13 cellular contexts compared by ENCODE assay signal in the genomic region with DNA sequence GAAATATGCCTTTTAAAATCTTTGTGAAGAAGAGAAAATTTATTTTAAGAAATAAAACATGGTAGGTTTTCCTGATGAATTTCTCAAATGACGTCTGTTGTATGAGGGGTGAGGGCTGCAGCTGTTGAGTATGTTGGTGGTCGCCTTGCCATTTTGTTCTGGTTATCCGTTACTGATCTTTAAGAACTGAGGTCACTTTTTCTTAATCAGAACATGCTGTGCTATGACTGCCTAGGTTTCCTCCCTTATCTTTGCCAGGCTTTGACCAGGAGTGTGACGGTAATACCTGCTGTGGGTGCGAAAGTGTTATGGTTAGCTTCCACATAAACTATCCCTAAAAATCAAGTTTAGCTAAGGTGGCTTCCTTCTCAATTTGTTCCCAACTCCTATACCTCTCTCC.
A peak's percentile ranks its signal among the peaks of the same experiment; 100 is the strongest.
DNase-seq lines count a peak whose midpoint lies in the region; ATAC-seq, FAIRE-seq and TF ChIP-seq lines count a peak whose summit lies in the region.
"Had no signal": no experiment of that assay in that cellular context is flagged by ENCODE, and none has a peak within 500 bp of the region (broad histone marks: within the 10 kb centered on the region; RNA-seq: fewer than 3 reads in every experiment).

No MANE protein-coding gene starts in this region.

- POLR2A ChIA-PET in T-cell (lab: Charles Lee) = no interaction called here
- POLR2A ChIA-PET in CD8-positive, alpha-beta memory T cell (lab: Charles Lee) = no interaction called here

- no peaks in the 10 kb centered on the region for H3K9me3 Mint-ChIP-seq in activated T-cell treated with anti-CD3 and anti-CD28 coated beads, Interleukin-2, amount 50 U/mL, for 72 hours
- H3K9me3 Mint-ChIP-seq in T-cell (no peaks in the 10 kb centered on the region), naive B cell (no peaks in the 10 kb centered on the region)
- H3K9me3 Mint-ChIP-seq in CD8-positive, alpha-beta memory T cell = no peaks in the 10 kb centered on the region

- no peak for DNase-seq in activated T-cell treated with anti-CD3 and anti-CD28 coated beads, Interleukin-2, amount 50 U/mL, for 72 hours
- DNase-seq in activated T-cell treated with anti-CD3 and anti-CD28 coated beads, Interleukin-2, amount 50 U/mL, for 48 hours = no peak
- DNase-seq in GM12891 (ENCODE audit: insufficient read length, low spot score) (no peak), T-cell (no peak), naive B cell (no peak), T1000 (lab: John Stamatoyannopoulos, UW) (no peak)
- no peak for DNase-seq in CD8-positive, alpha-beta memory T cell
- DNase-seq: NCI-H187, NCI-H526 treated with DMSO at 0.1 percent for 48 hours had no signal

- H3K27ac ChIP-seq in CD8-positive, alpha-beta memory T cell (ENCODE audit: low read depth, low read length) = no peak overlapping the region
- H3K27ac ChIP-seq: C4-2B, RWPE1 had no signal

- peaks cover 22% of the 10 kb centered on the region for H3K4me1 ChIP-seq in CD8-positive, alpha-beta memory T cell (ENCODE audit: insufficient read depth, low read length)

- no peak for TF ChIP-seq POLR2A in GM12891 (IDR thresholded peaks at IDR 0.05; ENCODE audit: low read depth, low read length)

- H3K36me3 Mint-ChIP-seq in activated T-cell treated with anti-CD3 and anti-CD28 coated beads, Interleukin-2, amount 50 U/mL, for 72 hours (ENCODE audit: insufficient read depth in 2 of 2) = peaks cover 0 to 2% of the 10 kb centered on the region in 2 donors
- H3K36me3 Mint-ChIP-seq in T-cell = peaks cover 8% of the 10 kb centered on the region
- H3K36me3 Mint-ChIP-seq in naive B cell = no peaks in the 10 kb centered on the region
- peaks cover 0 to 28% (median 3%) of the 10 kb centered on the region in 3 donors for H3K36me3 Mint-ChIP-seq in CD8-positive, alpha-beta memory T cell

- H3K27me3 Mint-ChIP-seq in activated T-cell treated with anti-CD3 and anti-CD28 coated beads, Interleukin-2, amount 50 U/mL, for 72 hours (ENCODE audit: low read depth) = no peaks in the 10 kb centered on the region
- H3K27me3 Mint-ChIP-seq in T-cell = no peaks in the 10 kb centered on the region
- no peaks in the 10 kb centered on the region for H3K27me3 Mint-ChIP-seq in naive B cell
- H3K27me3 Mint-ChIP-seq in CD8-positive, alpha-beta memory T cell = peaks cover 0 to 2% of the 10 kb centered on the region in 2 donors

- H3K27me3 ChIP-seq in CD8-positive, alpha-beta memory T cell (ENCODE audit: insufficient read depth, low read length, poor library complexity, severe bottlenecking) = no peaks in the 10 kb centered on the region

- H3K4me3 ChIP-seq in CD8-positive, alpha-beta memory T cell (ENCODE audit: low read length) = no peak overlapping the region

- H3K9me3 ChIP-seq in CD8-positive, alpha-beta memory T cell (ENCODE audit: low read length) = no peaks in the 10 kb centered on the region

- peaks cover 26% of the 10 kb centered on the region for H3K4me1 Mint-ChIP-seq in activated T-cell treated with anti-CD3 and anti-CD28 coated beads, Interleukin-2, amount 50 U/mL, for 72 hours (ENCODE audit: low read depth)
- H3K4me1 Mint-ChIP-seq in T-cell = peaks cover 46 to 61% (median 57%) of the 10 kb centered on the region in 3 donors
- H3K4me1 Mint-ChIP-seq in naive B cell = peaks cover 19 to 20% (median 20%) of the 10 kb centered on the region in 3 donors
- H3K4me1 Mint-ChIP-seq in CD8-positive, alpha-beta memory T cell = peaks cover 17 to 23% (median 19%) of the 10 kb centered on the region in 3 donors

- ATAC-seq in activated T-cell treated with anti-CD3 and anti-CD28 coated beads, Interleukin-2, amount 50 U/mL, for 72 hours (replicated peaks in 1 of 2) = no peak
- ATAC-seq in T-cell (replicated peaks in 1 of 4) (no peak), naive B cell (ENCODE audit: low read depth in 2 of 2) (no peak), GM18498 (IDR thresholded peaks at IDR 0.05; ENCODE audit: unreplicated experiment) (no peak)
- ATAC-seq: HCT116 had no signal

- H3K4me3 Mint-ChIP-seq in activated T-cell treated with anti-CD3 and anti-CD28 coated beads, Interleukin-2, amount 50 U/mL, for 72 hours = no peak overlapping the region
- H3K4me3 Mint-ChIP-seq in T-cell = peak overlapping the region in 1 of 3 donors; percentile 58
- peak overlapping the region in 1 of 8 donors; percentile 26 for H3K4me3 Mint-ChIP-seq in naive B cell
- no peak overlapping the region for H3K4me3 Mint-ChIP-seq in CD8-positive, alpha-beta memory T cell

- FAIRE-seq in GM12891 (lab: Jason Lieb, UNC) = peak; percentile 9

- CTCF ChIA-PET in T-cell (lab: Charles Lee) = interaction anchor here (0.6 to 0.9 kb wide), 2 partner anchors 47 to 215 kb away, joined by 3 to 4 read pairs; no protein-coding TSS in a partner anchor
- CTCF ChIA-PET in CD8-positive, alpha-beta memory T cell (lab: Charles Lee) = no interaction called here

- H3K27ac Mint-ChIP-seq in activated T-cell treated with anti-CD3 and anti-CD28 coated beads, Interleukin-2, amount 50 U/mL, for 72 hours = peak overlapping the region; percentile 64
- H3K27ac Mint-ChIP-seq in T-cell (peak overlapping the region; percentile 81 to 84), naive B cell (peak overlapping the region in 4 of 6 donors; percentile 3 to 43 (median 18))
- H3K27ac Mint-ChIP-seq in CD8-positive, alpha-beta memory T cell = peak overlapping the region in 1 of 8 donors; percentile 22

- H3K36me3 ChIP-seq in CD8-positive, alpha-beta memory T cell (ENCODE audit: insufficient read depth, low read length) = no peaks in the 10 kb centered on the region

TF ChIP-seq in GM12891, 5 proteins besides CTCF, POLR2A, EP300 and RAD21:
- no peak for TF ChIP-seq TAF1 (IDR thresholded peaks at IDR 0.05; ENCODE audit: low read depth, low read length)
- TF ChIP-seq POLR2AphosphoS5 (IDR thresholded peaks at IDR 0.05; ENCODE audit: low read depth, low read length) = no peak
- no peak for TF ChIP-seq PAX5 (IDR thresholded peaks at IDR 0.05; ENCODE audit: insufficient read depth, low read length, severe bottlenecking)
- no peak for TF ChIP-seq SPI1 (IDR thresholded peaks at IDR 0.05; ENCODE audit: low read depth, low read length)
- no peak for TF ChIP-seq POU2F2 (IDR thresholded peaks at IDR 0.05; ENCODE audit: low read depth, low read length)
